Comparison of ENCODE assay signal across 1 cellular context in the genomic region with DNA sequence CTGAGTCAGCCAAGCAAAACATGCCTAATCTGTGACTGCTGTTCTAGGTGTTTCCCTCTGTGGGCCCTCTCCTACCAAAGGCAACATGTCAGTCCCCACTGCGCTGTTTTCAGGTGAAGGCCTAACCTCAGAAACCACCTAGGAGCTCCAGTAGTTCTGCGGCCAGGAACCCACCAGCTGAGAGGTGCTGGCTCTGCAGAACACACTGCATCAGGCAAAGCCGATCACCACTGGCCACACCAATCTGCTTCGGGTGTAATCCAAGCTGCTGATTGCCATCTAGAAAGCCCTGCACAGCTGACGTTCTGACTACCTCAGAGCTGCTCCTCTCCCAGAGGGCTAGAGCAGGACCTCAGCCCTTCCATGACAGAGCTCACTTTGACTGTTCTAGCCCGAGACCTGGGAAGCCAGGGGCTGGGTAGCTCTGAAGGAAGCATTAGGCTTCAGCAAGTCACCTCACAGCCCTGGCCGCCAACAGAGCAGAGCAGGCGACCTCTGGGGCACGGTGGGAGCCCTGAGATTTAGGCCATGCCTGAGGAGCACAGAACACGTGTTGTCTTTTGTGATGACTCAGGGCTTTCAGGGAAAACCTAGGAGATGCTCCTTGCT.
A peak's percentile ranks its signal among the peaks of the same experiment; 100 is the strongest.
TF ChIP-seq lines count a peak whose summit lies in the region.

No MANE protein-coding gene starts in this region.

TF ChIP-seq in K562, 482 proteins besides CTCF, POLR2A, EP300 and RAD21 (continued from another document):
- TF ChIP-seq SP1 (CRISPR knock-in tag; IDR thresholded peaks at IDR 0.05) (no peak), ZNF316 (IDR thresholded peaks at IDR 0.05) (peak; percentile 98), WHSC1 (IDR thresholded peaks at IDR 0.05; ENCODE audit: low read length) (no peak), L3MBTL2 (IDR thresholded peaks at IDR 0.05) (0 out of 2 replicates have a peak, but pooled peaks have one; percentile 30), ZNF444 (CRISPR knock-in tag; IDR thresholded peaks at IDR 0.05) (no peak), MAFG (tag; conservative IDR thresholded peaks at IDR 0.05) (peak; percentile 90), ZKSCAN3 (CRISPR knock-in tag; IDR thresholded peaks at IDR 0.05) (no peak), DPF2 (IDR thresholded peaks at IDR 0.05) (no peak), TEAD1 (CRISPR knock-in tag; IDR thresholded peaks at IDR 0.05) (no peak), ZC3H4 (CRISPR knock-in tag; IDR thresholded peaks at IDR 0.05; ENCODE audit: borderline replicate concordance) (0 out of 2 replicates have a peak, but pooled peaks have one; percentile 53), ZNF175 (CRISPR knock-in tag; IDR thresholded peaks at IDR 0.05; ENCODE audit: low read depth) (no peak), ZNF551 (CRISPR knock-in tag; IDR thresholded peaks at IDR 0.05) (no peak), ZNF778 (CRISPR knock-in tag; IDR thresholded peaks at IDR 0.05) (no peak), CBFB (CRISPR knock-in tag; IDR thresholded peaks at IDR 0.05) (no peak), MAFF (IDR thresholded peaks at IDR 0.05; ENCODE audit: low read length) (peak; percentile 90)
- TF ChIP-seq, protein P1, sequence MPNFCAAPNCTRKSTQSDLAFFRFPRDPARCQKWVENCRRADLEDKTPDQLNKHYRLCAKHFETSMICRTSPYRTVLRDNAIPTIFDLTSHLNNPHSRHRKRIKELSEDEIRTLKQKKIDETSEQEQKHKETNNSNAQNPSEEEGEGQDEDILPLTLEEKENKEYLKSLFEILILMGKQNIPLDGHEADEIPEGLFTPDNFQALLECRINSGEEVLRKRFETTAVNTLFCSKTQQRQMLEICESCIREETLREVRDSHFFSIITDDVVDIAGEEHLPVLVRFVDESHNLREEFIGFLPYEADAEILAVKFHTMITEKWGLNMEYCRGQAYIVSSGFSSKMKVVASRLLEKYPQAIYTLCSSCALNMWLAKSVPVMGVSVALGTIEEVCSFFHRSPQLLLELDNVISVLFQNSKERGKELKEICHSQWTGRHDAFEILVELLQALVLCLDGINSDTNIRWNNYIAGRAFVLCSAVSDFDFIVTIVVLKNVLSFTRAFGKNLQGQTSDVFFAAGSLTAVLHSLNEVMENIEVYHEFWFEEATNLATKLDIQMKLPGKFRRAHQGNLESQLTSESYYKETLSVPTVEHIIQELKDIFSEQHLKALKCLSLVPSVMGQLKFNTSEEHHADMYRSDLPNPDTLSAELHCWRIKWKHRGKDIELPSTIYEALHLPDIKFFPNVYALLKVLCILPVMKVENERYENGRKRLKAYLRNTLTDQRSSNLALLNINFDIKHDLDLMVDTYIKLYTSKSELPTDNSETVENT (CRISPR knock-in tag; IDR thresholded peaks at IDR 0.05) = no peak
- TF ChIP-seq, protein P2, sequence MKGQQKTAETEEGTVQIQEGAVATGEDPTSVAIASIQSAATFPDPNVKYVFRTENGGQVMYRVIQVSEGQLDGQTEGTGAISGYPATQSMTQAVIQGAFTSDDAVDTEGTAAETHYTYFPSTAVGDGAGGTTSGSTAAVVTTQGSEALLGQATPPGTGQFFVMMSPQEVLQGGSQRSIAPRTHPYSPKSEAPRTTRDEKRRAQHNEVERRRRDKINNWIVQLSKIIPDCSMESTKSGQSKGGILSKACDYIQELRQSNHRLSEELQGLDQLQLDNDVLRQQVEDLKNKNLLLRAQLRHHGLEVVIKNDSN (CRISPR knock-in tag; IDR thresholded peaks at IDR 0.05) = peak; percentile 33; the same call in 1 of the 2 replicates
- TF ChIP-seq, protein P3, sequence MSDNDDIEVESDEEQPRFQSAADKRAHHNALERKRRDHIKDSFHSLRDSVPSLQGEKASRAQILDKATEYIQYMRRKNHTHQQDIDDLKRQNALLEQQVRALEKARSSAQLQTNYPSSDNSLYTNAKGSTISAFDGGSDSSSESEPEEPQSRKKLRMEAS (CRISPR knock-in tag; IDR thresholded peaks at IDR 0.05) = peak; percentile 58
- TF ChIP-seq, protein P4, sequence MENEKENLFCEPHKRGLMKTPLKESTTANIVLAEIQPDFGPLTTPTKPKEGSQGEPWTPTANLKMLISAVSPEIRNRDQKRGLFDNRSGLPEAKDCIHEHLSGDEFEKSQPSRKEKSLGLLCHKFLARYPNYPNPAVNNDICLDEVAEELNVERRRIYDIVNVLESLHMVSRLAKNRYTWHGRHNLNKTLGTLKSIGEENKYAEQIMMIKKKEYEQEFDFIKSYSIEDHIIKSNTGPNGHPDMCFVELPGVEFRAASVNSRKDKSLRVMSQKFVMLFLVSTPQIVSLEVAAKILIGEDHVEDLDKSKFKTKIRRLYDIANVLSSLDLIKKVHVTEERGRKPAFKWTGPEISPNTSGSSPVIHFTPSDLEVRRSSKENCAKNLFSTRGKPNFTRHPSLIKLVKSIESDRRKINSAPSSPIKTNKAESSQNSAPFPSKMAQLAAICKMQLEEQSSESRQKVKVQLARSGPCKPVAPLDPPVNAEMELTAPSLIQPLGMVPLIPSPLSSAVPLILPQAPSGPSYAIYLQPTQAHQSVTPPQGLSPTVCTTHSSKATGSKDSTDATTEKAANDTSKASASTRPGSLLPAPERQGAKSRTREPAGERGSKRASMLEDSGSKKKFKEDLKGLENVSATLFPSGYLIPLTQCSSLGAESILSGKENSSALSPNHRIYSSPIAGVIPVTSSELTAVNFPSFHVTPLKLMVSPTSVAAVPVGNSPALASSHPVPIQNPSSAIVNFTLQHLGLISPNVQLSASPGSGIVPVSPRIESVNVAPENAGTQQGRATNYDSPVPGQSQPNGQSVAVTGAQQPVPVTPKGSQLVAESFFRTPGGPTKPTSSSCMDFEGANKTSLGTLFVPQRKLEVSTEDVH (IDR thresholded peaks at IDR 0.05; ENCODE audit: low read depth, partially characterized antibody) = no peak
